17 cellular contexts compared by ENCODE assay signal in genomic region chr1:194338241-194338948, GRCh38.
A peak's percentile ranks its signal among the peaks of the same experiment; 100 is the strongest.
DNase-seq lines count a peak whose midpoint lies in the region; ATAC-seq lines count a peak whose summit lies in the region.
"Had no signal": no experiment of that assay in that cellular context is flagged by ENCODE, and none has a peak within 500 bp of the region (broad histone marks: within the 10 kb centered on the region; RNA-seq: fewer than 3 reads in every experiment).

No MANE protein-coding gene starts in this region.

- H3K4me3 Mint-ChIP-seq in activated naive CD8-positive, alpha-beta T cell, result no peak overlapping the region
- H3K4me3 Mint-ChIP-seq: activated T-helper 1 cell treated with anti-CD3 and anti-CD28 coated beads, Interleukin-12 subunit alpha, Interleukin-12 subunit beta, Interleukin-2, Interleukin-4 antibody, amounts not matched to agents 30 ng/mL and 10 ng/mL and 1 ng/mL, durations not matched to agents 14 hours and 24 hours and 36 hours had no signal

- H3K36me3 Mint-ChIP-seq in activated naive CD8-positive, alpha-beta T cell, result no peaks in the 10 kb centered on the region

- peak; percentile 6 for DNase-seq in stimulated activated CD4-positive, alpha-beta T cell treated with anti-CD3 and anti-CD28 coated beads, Interleukin-2, amount 100 ng/mL, for 4 hours (ENCODE audit: low read depth)
- DNase-seq in stimulated activated CD4-positive, alpha-beta T cell treated with anti-CD3 and anti-CD28 coated beads, Interleukin-4, amount 100 ng/mL, for 4 hours, result no peak
- DNase-seq in NCI-H1694 treated with DMSO at 0.1 percent for 48 hours (lab: John Stamatoyannopoulos, UW) (no peak), H7 (no peak), islet precursor cell (no peak)
- DNase-seq: DMS79 treated with DMSO at 0.1 percent for 48 hours; GOT3; NCI-H1436 treated with DMSO at 0.1 percent for 48 hours; NCI-H774; stimulated activated CD4-positive, alpha-beta T cell treated with anti-CD3 and anti-CD28 coated beads, Interleukin-4, amount 100 ng/mL, for 1 hour; stimulated activated naive CD4-positive, alpha-beta T cell treated with Interleukin-2 at 50 U/mL for 16 hours; WERI-Rb-1 had no signal

- peak overlapping the region; percentile 64 for H3K27ac Mint-ChIP-seq in activated naive CD8-positive, alpha-beta T cell
- H3K27ac Mint-ChIP-seq: activated T-helper 1 cell treated with anti-CD3 and anti-CD28 coated beads, Interleukin-12 subunit alpha, Interleukin-12 subunit beta, Interleukin-2, Interleukin-4 antibody, amounts not matched to agents 30 ng/mL and 10 ng/mL and 1 ng/mL, durations not matched to agents 14 hours and 24 hours and 36 hours had no signal

- H3K4me3 ChIP-seq in H7 (ENCODE audit: insufficient read depth, low read depth, low read length), result no peak overlapping the region
- H3K4me3 ChIP-seq: SJSA1 had no signal

- no peaks in the 10 kb centered on the region for H3K27me3 Mint-ChIP-seq in activated naive CD8-positive, alpha-beta T cell

- H3K36me3 ChIP-seq in H7 (replicated peaks; ENCODE audit: control insufficient read depth, insufficient read depth, low read length), result no peaks in the 10 kb centered on the region
- H3K36me3 ChIP-seq: SJSA1, WERI-Rb-1 had no signal

- no peaks in the 10 kb centered on the region for H3K9me3 Mint-ChIP-seq in activated naive CD8-positive, alpha-beta T cell (ENCODE audit: low read depth)
- H3K9me3 Mint-ChIP-seq: activated T-helper 1 cell treated with anti-CD3 and anti-CD28 coated beads, Interleukin-12 subunit alpha, Interleukin-12 subunit beta, Interleukin-2, Interleukin-4 antibody, amounts not matched to agents 30 ng/mL and 10 ng/mL and 1 ng/mL, durations not matched to agents 14 hours and 24 hours and 36 hours had no signal

- H3K4me1 Mint-ChIP-seq in activated naive CD8-positive, alpha-beta T cell (ENCODE audit: low read depth), result peaks cover 10% of the 10 kb centered on the region

- peak; percentile 44 for ATAC-seq in HG03060 (IDR thresholded peaks at IDR 0.05; ENCODE audit: low read depth, unreplicated experiment)
- no peak for ATAC-seq in HG03469 (IDR thresholded peaks at IDR 0.05; ENCODE audit: unreplicated experiment)

- H3K27me3 ChIP-seq in H7 (ENCODE audit: control insufficient read depth, insufficient read depth, low read length), result no peaks in the 10 kb centered on the region
- H3K27me3 ChIP-seq: SJSA1 had no signal
